In genomic region chr2:219362524-219363164, GRCh38 we compare ENCODE assay signal across 9 cellular contexts. TPM values are rescaled to one million over a fixed set of nuclear protein-coding genes. Genes with fewer than 3 reads are reported as not detected.
DNase-seq lines count a peak whose midpoint lies in the region; ATAC-seq and TF ChIP-seq lines count a peak whose summit lies in the region.
"Had no signal": no experiment of that assay in that cellular context is flagged by ENCODE, and none has a peak within 500 bp of the region (broad histone marks: within the 10 kb centered on the region; RNA-seq: fewer than 3 reads in every experiment).

No MANE protein-coding gene starts in this region.

- H3K27ac ChIP-seq in heart right ventricle = no peak overlapping the region

- H3K4me3 ChIP-seq in BJ (ENCODE audit: low read depth, low read length) (no peak overlapping the region), heart right ventricle (no peak overlapping the region)

- H3K4me1 ChIP-seq in heart right ventricle = peaks cover 0 to 24% (median 11%) of the 10 kb centered on the region in 9 donors

- H3K27me3 ChIP-seq in BJ (ENCODE audit: control insufficient read depth, insufficient read depth, low read length) (peaks cover 24% of the 10 kb centered on the region), heart right ventricle (peaks cover 9 to 26% (median 19%) of the 10 kb centered on the region in 7 donors)

- TF ChIP-seq CTCF in BJ (IDR thresholded peaks at IDR 0.05; ENCODE audit: insufficient read depth, low read depth, low read length) = no peak
- no peak for TF ChIP-seq CTCF in heart right ventricle (IDR thresholded peaks at IDR 0.05)
- no peak for TF ChIP-seq CTCF in GM20000 (IDR thresholded peaks at IDR 0.05; ENCODE audit: extremely low read depth, missing control alignments)

- ATAC-seq in GM19467 (IDR thresholded peaks at IDR 0.05; ENCODE audit: unreplicated experiment) (peak; percentile 77), HG03457 (IDR thresholded peaks at IDR 0.05; ENCODE audit: unreplicated experiment) (peak; percentile 75), heart right ventricle (peak; percentile 61 to 90 (median 74))

- intact Hi-C loops in heart right ventricle (cut with DNase I) = loop anchor here in 1 of 10 donors (10.0 kb wide), 1 partner anchor 188 kb away; the partner anchor contains the start of genes CNPPD1, RETREG2 and SLC23A3

- H3K36me3 ChIP-seq in BJ (ENCODE audit: control insufficient read depth, insufficient read depth, low read length) (no peaks in the 10 kb centered on the region), heart right ventricle (no peaks in the 10 kb centered on the region)

- H3K9me3 ChIP-seq in heart right ventricle = no peaks in the 10 kb centered on the region

- WGBS in heart right ventricle, 2 donors = 41 to 55% methylated on average over 3 of the region's 3 CpGs

- POLR2A ChIA-PET in BJ (lab: Charles Lee) = no interaction called here

- DNase-seq in BJ (ENCODE audit: low read depth) = peak; percentile 91
- peak; percentile 92 for DNase-seq in SIG-M5 treated with dmso at 0.1 percent for 504 hours (lab: John Stamatoyannopoulos, UW; ENCODE audit: unreplicated experiment)
- peak; percentile 50 to 58 for DNase-seq in heart right ventricle
- DNase-seq in GM20000 (ENCODE audit: low spot score) = no peak
- no peak for DNase-seq in islet precursor cell
- no peak for DNase-seq in DMS114 treated with DMSO at 0.1 percent for 48 hours (lab: John Stamatoyannopoulos, UW; ENCODE audit: unreplicated experiment)

- CTCF ChIA-PET in BJ (lab: Yijun Ruan, JAX) = no interaction called here

RNA-seq across cellular contexts. Expression of gene DNPEP, which starts 25.1 kb away (rescaled TPM):
- polyA plus RNA-seq in BJ (2011; rRNA removed) (69.2 and 134 TPM in 2 replicates), heart right ventricle (10 to 100 TPM; 56.3 to 68.5 TPM)
- 63.4 and 85.1 TPM in 2 replicates for polyA minus RNA-seq in BJ (2011; rRNA and poly(A)+ RNA removed)
- total RNA-seq in heart right ventricle = 100 to 1,000 TPM in 1 of 10 donors, 10 to 100 TPM in 9; 56.1 to 110 (median 74.0) TPM

RNA-seq across cellular contexts. Expression of gene RESP18, which starts 30.1 kb away (rescaled TPM):
- not detected in 2 replicates for polyA plus RNA-seq in BJ (2011; rRNA removed)
- polyA minus RNA-seq in BJ (2011; rRNA and poly(A)+ RNA removed) = not detected in 2 replicates
- not detected for total RNA-seq in heart right ventricle
- not detected for polyA plus RNA-seq in heart right ventricle
- total RNA-seq: H1 had no signal
- polyA plus RNA-seq: H1 had no signal

RNA-seq across cellular contexts. Expression of gene PTPRN, which starts 53.4 kb away (rescaled TPM):
- polyA plus RNA-seq in BJ (2011; rRNA removed) (3.2 and 7.0 TPM in 2 replicates), heart right ventricle (under 1 TPM in 1 of 2 donors, not detected in 1; 0.09 TPM)
- polyA minus RNA-seq in BJ (2011; rRNA and poly(A)+ RNA removed) = 1.9 and 5.6 TPM in 2 replicates
- under 1 TPM in 6 of 10 donors, not detected in 4; 0.26 to 0.51 (median 0.31) TPM for total RNA-seq in heart right ventricle

RNA-seq across cellular contexts. Expression of gene DES, which starts 55.5 kb away (rescaled TPM):
- 5.4 and 7.0 TPM in 2 replicates for polyA plus RNA-seq in BJ (2011; rRNA removed)
- polyA minus RNA-seq in BJ (2011; rRNA and poly(A)+ RNA removed) = 9.1 and 19.6 TPM in 2 replicates
- total RNA-seq in heart right ventricle = over 10,000 TPM; 12,560 to 18,019 (median 15,816) TPM
- over 10,000 TPM; 13,697 to 18,010 TPM for polyA plus RNA-seq in heart right ventricle

Comparison
In these comparisons a context has a peak if more than half of its experiments do, and no peak if none do; other contexts are left out.
1. DNase-seq: peak in BJ (single experiment), SIG-M5 treated with dmso at 0.1 percent for 504 hours (single experiment) and heart right ventricle (2 of 2); none in GM20000 (single experiment), islet precursor cell (single experiment) and DMS114 treated with DMSO at 0.1 percent for 48 hours (single experiment).
2. Peak in every context shown above with its lines, with median percentiles within 50 percentile points of each other: ATAC-seq.